ENCODE assay signal across 12 cellular contexts in genomic region chr1:26724938-26725337, GRCh38. TPM values are rescaled to one million over a fixed set of nuclear protein-coding genes. Genes with fewer than 3 reads are reported as not detected.
A peak's percentile ranks its signal among the peaks of the same experiment; 100 is the strongest.
DNase-seq lines count a peak whose midpoint lies in the region; ATAC-seq and TF ChIP-seq lines count a peak whose summit lies in the region.
"Had no signal": no experiment of that assay in that cellular context is flagged by ENCODE, and none has a peak within 500 bp of the region (broad histone marks: within the 10 kb centered on the region; RNA-seq: fewer than 3 reads in every experiment).

No MANE protein-coding gene starts in this region.

- H3K4me3 ChIP-seq in CD4-positive, alpha-beta memory T cell (ENCODE audit: low read length in 2 of 2), result no peak overlapping the region
- H3K4me3 ChIP-seq in HUES6 (ENCODE audit: low read depth, low read length), result peak overlapping the region; percentile 47

- intact Hi-C loops in CD4-positive, alpha-beta memory T cell (cut with micrococcal nuclease), result no loop called here

- ATAC-seq in naive thymus-derived CD8-positive, alpha-beta T cell, result no peak
- ATAC-seq in GM19035 (IDR thresholded peaks at IDR 0.05; ENCODE audit: unreplicated experiment) (no peak), HG03135 (IDR thresholded peaks at IDR 0.05; ENCODE audit: unreplicated experiment) (no peak), GM18870 (IDR thresholded peaks at IDR 0.05; ENCODE audit: unreplicated experiment) (no peak)
- ATAC-seq: heart right ventricle had no signal

- H3K27me3 ChIP-seq in CD4-positive, alpha-beta memory T cell (ENCODE audit: insufficient read depth, low read length), result no peaks in the 10 kb centered on the region
- no peaks in the 10 kb centered on the region for H3K27me3 ChIP-seq in HUES6 (ENCODE audit: control insufficient read depth, insufficient read depth, low read length)
- H3K27me3 ChIP-seq: heart right ventricle had no signal

- CTCF ChIA-PET in CD4-positive, alpha-beta memory T cell (lab: Charles Lee; ENCODE audit: partially characterized antibody), result interaction anchor here (1.0 to 3.4 kb wide), 7 partner anchors 10 to 123 kb away, joined by 3 to 20 read pairs (median 3); no protein-coding TSS in a partner anchor

- no peak for DNase-seq in CD4-positive, alpha-beta memory T cell
- DNase-seq in naive thymus-derived CD8-positive, alpha-beta T cell, result no peak
- DNase-seq in NCI-H2107 treated with DMSO at 0.1 percent for 48 hours (lab: John Stamatoyannopoulos, UW; ENCODE audit: unreplicated experiment), result no peak
- DNase-seq: Caco-2, heart right ventricle, KBM-7, NCI-H1694 treated with DMSO at 0.1 percent for 48 hours had no signal

- H3K9me3 Mint-ChIP-seq in CD4-positive, alpha-beta memory T cell, result no peaks in the 10 kb centered on the region
- H3K9me3 Mint-ChIP-seq in brain, result no peaks in the 10 kb centered on the region
- no peaks in the 10 kb centered on the region for H3K9me3 Mint-ChIP-seq in naive thymus-derived CD8-positive, alpha-beta T cell

- peaks cover 75 to 100% (median 85%) of the 10 kb centered on the region in 4 donors for H3K4me1 Mint-ChIP-seq in CD4-positive, alpha-beta memory T cell
- H3K4me1 Mint-ChIP-seq in brain, result peaks cover 92% of the 10 kb centered on the region
- peaks cover 49 to 96% (median 92%) of the 10 kb centered on the region in 4 donors for H3K4me1 Mint-ChIP-seq in naive thymus-derived CD8-positive, alpha-beta T cell

- no peak for TF ChIP-seq CTCF in brain (conservative IDR thresholded peaks at IDR 0.05)

- peak overlapping the region in 6 of 8 donors; percentile 18 to 87 (median 36) for H3K4me3 Mint-ChIP-seq in CD4-positive, alpha-beta memory T cell
- peak overlapping the region; percentile 67 to 76 (median 75) for H3K4me3 Mint-ChIP-seq in brain
- H3K4me3 Mint-ChIP-seq in naive thymus-derived CD8-positive, alpha-beta T cell, result peak overlapping the region in 8 of 10 donors; percentile 61 to 85 (median 74)

- no peak overlapping the region for H3K27ac ChIP-seq in CD4-positive, alpha-beta memory T cell (ENCODE audit: low read depth, low read length)
- peak overlapping the region; percentile 80; the same call in 1 of the 2 replicates for H3K27ac ChIP-seq in HUES6 (ENCODE audit: low read depth, low read length)

- peaks cover 2 to 17% of the 10 kb centered on the region in 2 donors for H3K36me3 Mint-ChIP-seq in CD4-positive, alpha-beta memory T cell
- H3K36me3 Mint-ChIP-seq in brain, result peaks cover 18% of the 10 kb centered on the region
- peaks cover 0 to 20% (median under 1%) of the 10 kb centered on the region in 3 donors for H3K36me3 Mint-ChIP-seq in naive thymus-derived CD8-positive, alpha-beta T cell

- peak overlapping the region; percentile 35 to 91 (median 76) for H3K27ac Mint-ChIP-seq in CD4-positive, alpha-beta memory T cell
- H3K27ac Mint-ChIP-seq in brain, result peak overlapping the region; percentile 33 to 96 (median 87)
- H3K27ac Mint-ChIP-seq in naive thymus-derived CD8-positive, alpha-beta T cell, result peak overlapping the region in 9 of 10 donors; percentile 29 to 84 (median 74)

- POLR2A ChIA-PET in CD4-positive, alpha-beta memory T cell (lab: Charles Lee; ENCODE audit: partially characterized antibody), result interaction anchor here (2.7 to 5.0 kb wide), 4 partner anchors 19 to 63 kb away, joined by 19 to 46 read pairs (median 22); partner anchors contain the start of genes ARID1A and PIGV
- POLR2A ChIA-PET in naive thymus-derived CD8-positive, alpha-beta T cell (lab: Charles Lee), result interaction anchor here (0.6 to 10.0 kb wide), 5 partner anchors 15 to 263 kb away, joined by 3 to 93 read pairs (median 5); partner anchors contain the start of gene ARID1A

- no peaks in the 10 kb centered on the region for H3K9me3 ChIP-seq in CD4-positive, alpha-beta memory T cell (ENCODE audit: control insufficient read depth in 1 of 2, low read length in 2 of 2)
- no peaks in the 10 kb centered on the region for H3K9me3 ChIP-seq in HUES6 (ENCODE audit: control insufficient read depth, insufficient read depth, low read depth, low read length)
- H3K9me3 ChIP-seq: Caco-2, heart right ventricle had no signal

- peak overlapping the region; percentile 76 for H3K9ac ChIP-seq in HUES6 (ENCODE audit: low read length)

- H3K4me1 ChIP-seq in CD4-positive, alpha-beta memory T cell (ENCODE audit: insufficient read depth, low read length), result peaks cover 94% of the 10 kb centered on the region
- peaks cover 57% of the 10 kb centered on the region for H3K4me1 ChIP-seq in HUES6 (ENCODE audit: control insufficient read depth, insufficient read depth, low read length)

- H3K36me3 ChIP-seq in CD4-positive, alpha-beta memory T cell (ENCODE audit: insufficient read depth, low read length), result peaks cover 6% of the 10 kb centered on the region
- peaks cover 17% of the 10 kb centered on the region for H3K36me3 ChIP-seq in HUES6 (ENCODE audit: control insufficient read depth, insufficient read depth, low read length)

- no peaks in the 10 kb centered on the region for H3K27me3 Mint-ChIP-seq in CD4-positive, alpha-beta memory T cell
- no peaks in the 10 kb centered on the region for H3K27me3 Mint-ChIP-seq in brain
- H3K27me3 Mint-ChIP-seq in naive thymus-derived CD8-positive, alpha-beta T cell, result no peaks in the 10 kb centered on the region

RNA-seq across cellular contexts. Expression of gene ARID1A, which starts 29.1 kb away (rescaled TPM):
- total RNA-seq in CD4-positive, alpha-beta memory T cell, result 100 to 1,000 TPM; 112 to 127 TPM
- polyA plus RNA-seq in CD4-positive, alpha-beta memory T cell, result 10 to 100 TPM in 1 of 2 donors, 1 to 10 TPM in 1; 4.2 to 30.4 TPM
- 61.7 TPM for polyA plus RNA-seq in brain (ENCODE audit: insufficient read depth, low read depth, low replicate concordance)
- total RNA-seq in naive thymus-derived CD8-positive, alpha-beta T cell, result 100 to 1,000 TPM; 123 TPM
- 10 to 100 TPM; 21.2 to 32.0 (median 28.9) TPM for polyA plus RNA-seq in naive thymus-derived CD8-positive, alpha-beta T cell
